Comparison of ENCODE assay signal across 23 cellular contexts in the genomic region with DNA sequence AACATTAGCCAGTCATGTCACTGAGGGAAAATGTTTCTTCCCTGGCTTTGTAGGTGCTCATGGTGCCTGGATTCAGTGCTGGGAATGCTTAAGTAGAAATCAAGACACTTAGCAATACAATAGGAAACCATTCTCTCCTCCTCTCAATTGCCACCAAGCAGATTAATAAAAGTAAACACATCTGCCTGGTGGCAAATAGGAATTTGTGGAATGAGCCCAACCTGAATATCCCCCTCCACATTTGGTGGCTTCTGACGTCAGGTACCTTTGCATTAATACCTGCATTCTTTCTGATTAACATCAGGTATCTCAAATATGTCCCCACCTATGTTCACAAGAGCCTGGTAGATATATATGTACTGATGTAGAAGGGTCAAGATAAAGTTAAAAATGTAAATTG.
"Had no signal": no experiment of that assay in that cellular context is flagged by ENCODE, and none has a peak within 500 bp of the region (broad histone marks: within the 10 kb centered on the region; RNA-seq: fewer than 3 reads in every experiment).

No MANE protein-coding gene starts in this region.

- H3K4me1 ChIP-seq: heart left ventricle, pancreas, upper lobe of left lung, uterus had no signal

- H3K36me3 Mint-ChIP-seq: immature natural killer cell had no signal

- H3K4me3 ChIP-seq: coronary artery, heart left ventricle, lung, pancreas, upper lobe of left lung, uterus had no signal

- H3K27me3 ChIP-seq: heart left ventricle, pancreas, upper lobe of left lung, uterus had no signal

- H3K27ac Mint-ChIP-seq: immature natural killer cell, naive B cell, nephron, progenitor cell of endocrine pancreas had no signal

- ATAC-seq: heart left ventricle, left cardiac atrium, left ventricle myocardium superior, pancreas, right cardiac atrium had no signal

- FAIRE-seq: endothelial cell of umbilical vein, keratinocyte, pancreas, small intestine had no signal

- H3K27me3 Mint-ChIP-seq: progenitor cell of endocrine pancreas had no signal

- DNase-seq: effector CD4-positive, alpha-beta T cell; endodermal cell; foreskin melanocyte; heart left ventricle; hippocampal formation; immature natural killer cell; left cardiac atrium; left ventricle myocardium superior; naive B cell; occipital lobe; pancreas; right cardiac atrium; small intestine; stimulated activated CD4-positive, alpha-beta T cell treated with anti-CD3 and anti-CD28 coated beads, Interleukin-2, amount 100 ng/mL, for 48 hours; stimulated activated naive CD4-positive, alpha-beta T cell treated with Interleukin-2 at 50 U/mL for 16 hours; upper lobe of left lung; uterus had no signal

- H3K36me3 ChIP-seq: heart left ventricle, pancreas, upper lobe of left lung, uterus had no signal

- H3K27ac ChIP-seq: coronary artery, heart left ventricle, pancreas, upper lobe of left lung, uterus had no signal

- H3K4me1 Mint-ChIP-seq: immature natural killer cell, naive B cell, nephron had no signal

- H3K9me3 Mint-ChIP-seq: endodermal cell had no signal

- H3K4me3 Mint-ChIP-seq: endodermal cell, immature natural killer cell, naive B cell, nephron had no signal

- H3K9me3 ChIP-seq: heart left ventricle, pancreas, upper lobe of left lung, uterus had no signal
